ENCODE assay signal across 8 cellular contexts in genomic region chr1:234772345-234773147, GRCh38.
A peak's percentile ranks its signal among the peaks of the same experiment; 100 is the strongest.
DNase-seq lines count a peak whose midpoint lies in the region; ATAC-seq and TF ChIP-seq lines count a peak whose summit lies in the region.

No MANE protein-coding gene starts in this region.

- intact Hi-C loops in activated T-helper 2 cell treated with anti-CD3 and anti-CD28 coated beads, Interferon-gamma antibody, Interleukin-2, Interleukin-4, amounts not matched to agents 10 μg/mL and 5 μg/mL and 100 μg/mL, durations not matched to agents 14 hours and 24 hours and 36 hours (cut with micrococcal nuclease) = loop anchor here (1.0 to 2.0 kb wide), 10 partner anchors 41 to 310 kb away; no protein-coding TSS in a partner anchor
- intact Hi-C loops in psoas muscle (cut with DNase I) (loop anchor here in 1 of 2 donors (2.0 to 5.0 kb wide), 4 partner anchors 46 to 310 kb away; partner anchors contain the start of gene IRF2BP2), vagina (cut with DNase I) (no loop called here)

- peaks cover 58% of the 10 kb centered on the region for H3K4me1 Mint-ChIP-seq in activated T-helper 2 cell treated with anti-CD3 and anti-CD28 coated beads, Interferon-gamma antibody, Interleukin-2, Interleukin-4, amounts not matched to agents 10 μg/mL and 5 μg/mL and 100 μg/mL, durations not matched to agents 14 hours and 24 hours and 36 hours (ENCODE audit: low read depth)

- H3K9me3 Mint-ChIP-seq in activated T-helper 2 cell treated with anti-CD3 and anti-CD28 coated beads, Interferon-gamma antibody, Interleukin-2, Interleukin-4, amounts not matched to agents 10 μg/mL and 5 μg/mL and 100 μg/mL, durations not matched to agents 14 hours and 24 hours and 36 hours = peaks cover 4% of the 10 kb centered on the region

- H3K27ac ChIP-seq in psoas muscle (peak overlapping the region; percentile 82), vagina (peak overlapping the region; percentile 45)

- H3K27ac Mint-ChIP-seq in activated T-helper 2 cell treated with anti-CD3 and anti-CD28 coated beads, Interferon-gamma antibody, Interleukin-2, Interleukin-4, amounts not matched to agents 10 μg/mL and 5 μg/mL and 100 μg/mL, durations not matched to agents 14 hours and 24 hours and 36 hours = peak overlapping the region; percentile 97

- H3K4me1 ChIP-seq in psoas muscle = peaks cover 18% of the 10 kb centered on the region
- peaks cover 9% of the 10 kb centered on the region for H3K4me1 ChIP-seq in vagina

- H3K9me3 ChIP-seq in psoas muscle (no peaks in the 10 kb centered on the region), vagina (no peaks in the 10 kb centered on the region)

- peaks cover 0 to 13% (median 3%) of the 10 kb centered on the region in 3 donors for H3K27me3 ChIP-seq in psoas muscle (ENCODE audit: insufficient read depth in 3 of 3, low read length in 2 of 3)
- H3K27me3 ChIP-seq in vagina = no peaks in the 10 kb centered on the region

- no peaks in the 10 kb centered on the region for H3K27me3 Mint-ChIP-seq in activated T-helper 2 cell treated with anti-CD3 and anti-CD28 coated beads, Interferon-gamma antibody, Interleukin-2, Interleukin-4, amounts not matched to agents 10 μg/mL and 5 μg/mL and 100 μg/mL, durations not matched to agents 14 hours and 24 hours and 36 hours (ENCODE audit: low read depth)

- 29 to 46% (median 31%) methylated on average over 22 of the region's 22 CpGs for WGBS in psoas muscle, 3 donors

- TF ChIP-seq POLR2A in vagina (IDR thresholded peaks at IDR 0.05) = no peak

- ATAC-seq in HG03354 (IDR thresholded peaks at IDR 0.05; ENCODE audit: poor library complexity, severe bottlenecking, unreplicated experiment) = peak; percentile 93
- ATAC-seq in psoas muscle = peak; percentile 98 to 99 (median 98)

- H3K36me3 ChIP-seq in psoas muscle (ENCODE audit: insufficient read depth in 1 of 2, low read depth in 1 of 2) (no peaks in the 10 kb centered on the region), vagina (no peaks in the 10 kb centered on the region)

- H3K4me3 ChIP-seq in psoas muscle = peak overlapping the region; percentile 16
- H3K4me3 ChIP-seq in vagina = no peak overlapping the region

- TF ChIP-seq CTCF in psoas muscle (IDR thresholded peaks at IDR 0.05) (no peak), vagina (IDR thresholded peaks at IDR 0.05) (no peak)

- H3K4me3 Mint-ChIP-seq in activated T-helper 2 cell treated with anti-CD3 and anti-CD28 coated beads, Interferon-gamma antibody, Interleukin-2, Interleukin-4, amounts not matched to agents 10 μg/mL and 5 μg/mL and 100 μg/mL, durations not matched to agents 14 hours and 24 hours and 36 hours (ENCODE audit: low read depth) = peak overlapping the region; percentile 71

- DNase-seq in Ammon's horn (ENCODE audit: low spot score) (peak; percentile 62), GM19240 (ENCODE audit: insufficient read length, low spot score) (peak; percentile 66), RPMI7951 (ENCODE audit: low read depth) (peak; percentile 100), foreskin melanocyte (peak; percentile 96), psoas muscle (peak; percentile 75 to 87), vagina (ENCODE audit: extremely low spot score in 2 of 2) (no peak)
- DNase-seq in activated T-helper 2 cell treated with anti-CD3 and anti-CD28 coated beads, Interferon-gamma antibody, Interleukin-2, Interleukin-4, amounts not matched to agents 10 μg/mL and 5 μg/mL and 100 μg/mL, durations not matched to agents 14 hours and 24 hours and 36 hours (ENCODE audit: low spot score) = peak; percentile 86

- peaks cover 19% of the 10 kb centered on the region for H3K36me3 Mint-ChIP-seq in activated T-helper 2 cell treated with anti-CD3 and anti-CD28 coated beads, Interferon-gamma antibody, Interleukin-2, Interleukin-4, amounts not matched to agents 10 μg/mL and 5 μg/mL and 100 μg/mL, durations not matched to agents 14 hours and 24 hours and 36 hours (ENCODE audit: low read depth)

Comparison
In these comparisons a context has a peak if more than half of its experiments do, and no peak if none do; other contexts are left out.
1. DNase-seq: peak in Ammon's horn (single experiment), GM19240 (single experiment), RPMI7951 (single experiment), activated T-helper 2 cell treated with anti-CD3 and anti-CD28 coated beads, Interferon-gamma antibody, Interleukin-2, Interleukin-4, amounts not matched to agents 10 μg/mL and 5 μg/mL and 100 μg/mL, durations not matched to agents 14 hours and 24 hours and 36 hours (single experiment), foreskin melanocyte (single experiment) and psoas muscle (2 of 2); none in vagina (0 of 2).